In genomic region chr9:114098660-114099522, GRCh38 we compare ENCODE assay signal across 8 cellular contexts. TPM values are rescaled to one million over a fixed set of nuclear protein-coding genes. Genes with fewer than 3 reads are reported as not detected.
A peak's percentile ranks its signal among the peaks of the same experiment; 100 is the strongest.
DNase-seq lines count a peak whose midpoint lies in the region; ATAC-seq and TF ChIP-seq lines count a peak whose summit lies in the region.

Gene KIF12 (minus strand): TSS chr9:114099292. CDS start chr9:114099276, 16 bp downstream.

- H3K27me3 ChIP-seq in tibial artery = peaks cover 0 to 36% of the 10 kb centered on the region in 2 donors

- intact Hi-C loops in tibial artery (cut with DNase I; ENCODE audit: low total_unique reads) = no loop called here

- TF ChIP-seq CTCF in coronary artery (IDR thresholded peaks at IDR 0.05) (no peak), tibial artery (IDR thresholded peaks at IDR 0.05) (no peak)

- H3K9me3 ChIP-seq in tibial artery = peaks cover 0 to 3% (median 0%) of the 10 kb centered on the region in 3 donors

- H3K4me3 ChIP-seq in coronary artery (peak within 1 kb of the TSS; percentile 71), tibial artery (peak within 1 kb of the TSS; percentile 35 to 54)

- DNase-seq in DMS53 treated with DMSO at 0.1 percent for 48 hours (lab: John Stamatoyannopoulos, UW; ENCODE audit: unreplicated experiment) = peak; percentile 83
- peak; percentile 68 for DNase-seq in NCI-H524 treated with DMSO at 0.1 percent for 48 hours (lab: John Stamatoyannopoulos, UW)
- no peak for DNase-seq in coronary artery (ENCODE audit: low spot score)
- peak; percentile 14 to 32 for DNase-seq in lung microvascular endothelial cell (ENCODE audit: low read depth in 2 of 2)
- peak in 1 of 2 donors; percentile 48 for DNase-seq in tibial artery
- no peak for DNase-seq in NCI-H774 (lab: John Stamatoyannopoulos, UW)
- no peak for DNase-seq in NCI-H1436 (lab: John Stamatoyannopoulos, UW)

- ATAC-seq in GM21381 (IDR thresholded peaks at IDR 0.05; ENCODE audit: unreplicated experiment) = no peak

- no peaks in the 10 kb centered on the region for H3K36me3 ChIP-seq in tibial artery

- H3K27ac ChIP-seq in coronary artery = no peak within 1 kb of the TSS
- no peak within 1 kb of the TSS for H3K27ac ChIP-seq in tibial artery

- H3K4me1 ChIP-seq in tibial artery = peaks cover 0 to 20% (median 10%) of the 10 kb centered on the region in 4 donors

RNA-seq across cellular contexts. Expression of gene KIF12, which starts in this region (rescaled TPM):
- not detected in 2 replicates for total RNA-seq in lung microvascular endothelial cell

Comparison
In these comparisons a context has a peak if more than half of its experiments do, and no peak if none do; other contexts are left out.
1. Peak in DNase-seq in lung microvascular endothelial cell; RNA of the gene not detected or under 1 TPM.
2. DNase-seq: peak in DMS53 treated with DMSO at 0.1 percent for 48 hours (single experiment) and NCI-H524 treated with DMSO at 0.1 percent for 48 hours (single experiment); none in coronary artery (single experiment), NCI-H774 (single experiment) and NCI-H1436 (single experiment).